Comparison of ENCODE assay signal across 5 cellular contexts in the genomic region with DNA sequence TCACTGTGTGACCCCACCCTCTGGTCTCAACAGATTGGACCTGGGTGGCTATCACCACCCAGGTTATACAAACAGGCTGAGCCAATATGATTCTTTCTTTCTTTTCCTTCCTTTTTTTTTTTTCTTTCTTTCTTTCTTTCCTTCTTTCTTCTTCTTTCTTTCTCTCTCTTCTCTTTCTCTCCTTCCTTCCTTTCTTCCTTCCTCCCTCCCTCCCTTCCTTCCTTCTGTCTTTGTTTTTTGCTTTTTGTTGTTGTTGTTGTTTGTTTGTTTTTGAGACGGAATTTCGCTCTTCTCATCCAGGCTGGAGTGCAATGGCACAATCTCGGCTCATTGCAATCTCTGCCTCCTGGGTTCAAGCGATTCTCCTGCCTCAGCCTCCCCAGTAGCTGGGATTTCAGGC.
"Had no signal": no experiment of that assay in that cellular context is flagged by ENCODE, and none has a peak within 500 bp of the region (broad histone marks: within the 10 kb centered on the region; RNA-seq: fewer than 3 reads in every experiment).

No MANE protein-coding gene starts in this region.

- H3K4me1 Mint-ChIP-seq: GM23338 had no signal

- H3K4me3 Mint-ChIP-seq: HFFc6 had no signal

- H3K4me3 ChIP-seq: HAP-1 had no signal

- H3K27ac Mint-ChIP-seq: GM23338, HFFc6 had no signal

- H3K4me2 ChIP-seq: GM23338 had no signal

- H3K9me3 Mint-ChIP-seq: GM23338, HFFc6 had no signal

- H3K4me1 ChIP-seq: HAP-1 had no signal

- FAIRE-seq: HTR-8/SVneo had no signal

- H3K36me3 ChIP-seq: HAP-1 had no signal

- H3K9me3 ChIP-seq: HAP-1 had no signal

- DNase-seq: HFFc6, KG1 had no signal
